ENCODE assay signal across 14 cellular contexts in genomic region chr1:47624531-47624930, GRCh38.
A peak's percentile ranks its signal among the peaks of the same experiment; 100 is the strongest.
DNase-seq lines count a peak whose midpoint lies in the region; ATAC-seq, FAIRE-seq and TF ChIP-seq lines count a peak whose summit lies in the region.
"Had no signal": no experiment of that assay in that cellular context is flagged by ENCODE, and none has a peak within 500 bp of the region (broad histone marks: within the 10 kb centered on the region; RNA-seq: fewer than 3 reads in every experiment).

No MANE protein-coding gene starts in this region.

- H3K4me3 ChIP-seq in OCI-LY3 (ENCODE audit: low read length) (no peak overlapping the region), keratinocyte (ENCODE audit: control insufficient read depth in 2 of 3, extremely low read depth in 1 of 3, insufficient read depth in 2 of 3, low read depth in 1 of 3, low read length in 3 of 3) (no peak overlapping the region), upper lobe of right lung (no peak overlapping the region)
- H3K4me3 ChIP-seq: BLaER1 treated with 17β-estradiol and CSF1 and Interleukin-3, amounts not matched to agents 10 nM and 100 nM; HAP-1; suprapubic skin had no signal

- H3K4me2 ChIP-seq in OCI-LY3 (ENCODE audit: low read length), result no peak overlapping the region
- H3K4me2 ChIP-seq in keratinocyte (ENCODE audit: control insufficient read depth, extremely low read depth, insufficient read depth, low read depth, low read length), result no peak overlapping the region

- H4K20me1 ChIP-seq in OCI-LY3 (ENCODE audit: insufficient read depth, low read length) (no peaks in the 10 kb centered on the region), keratinocyte (ENCODE audit: control insufficient read depth, extremely low read depth, insufficient read depth, low read length) (no peaks in the 10 kb centered on the region)
- H4K20me1 ChIP-seq: BLaER1 treated with 17β-estradiol and CSF1 and Interleukin-3, amounts not matched to agents 10 nM and 100 nM had no signal

- TF ChIP-seq CTCF in OCI-LY3 (IDR thresholded peaks at IDR 0.05; ENCODE audit: low read depth, low read length) (peak; percentile 15), keratinocyte (optimal IDR thresholded peaks at IDR 0.05 in 1 of 3, IDR thresholded peaks at IDR 0.05 in 1 of 3, conservative IDR thresholded peaks at IDR 0.05 in 1 of 3; ENCODE audit: extremely low read depth in 1 of 3, insufficient read depth in 2 of 3, low read length in 3 of 3) (peak; percentile 30 to 60 (median 50)), upper lobe of right lung (IDR thresholded peaks at IDR 0.05) (peak; percentile 25)

- dilution Hi-C loops in keratinocyte (cut with MboI; ENCODE audit: extremely low pct_ligation_motif_present, low sequenced_read_pairs), result no loop called here

- H3K36me3 ChIP-seq in OCI-LY3 (replicated peaks; ENCODE audit: low read depth, low read length) (no peaks in the 10 kb centered on the region), keratinocyte (ENCODE audit: control insufficient read depth in 2 of 2, extremely low read depth in 1 of 2, insufficient read depth in 2 of 2, low read length in 2 of 2) (no peaks in the 10 kb centered on the region), upper lobe of right lung (no peaks in the 10 kb centered on the region)
- H3K36me3 ChIP-seq: BLaER1 treated with 17β-estradiol and CSF1 and Interleukin-3, amounts not matched to agents 10 nM and 100 nM; HAP-1; suprapubic skin had no signal

- H3K27ac ChIP-seq in OCI-LY3 (ENCODE audit: low read length), result no peak overlapping the region
- H3K27ac ChIP-seq in keratinocyte (ENCODE audit: control insufficient read depth, insufficient read depth, low read length), result no peak overlapping the region
- H3K27ac ChIP-seq in upper lobe of right lung, result no peak overlapping the region
- H3K27ac ChIP-seq in substantia nigra (ENCODE audit: low read depth, low read length, poor library complexity, severe bottlenecking), result no peak overlapping the region
- H3K27ac ChIP-seq: BLaER1 treated with 17β-estradiol and CSF1 and Interleukin-3, amounts not matched to agents 10 nM and 100 nM; suprapubic skin had no signal

- peak; percentile 70 for ATAC-seq in upper lobe of right lung
- no peak for ATAC-seq in GM21367 (IDR thresholded peaks at IDR 0.05; ENCODE audit: unreplicated experiment)
- no peak for ATAC-seq in HG02763 (IDR thresholded peaks at IDR 0.05; ENCODE audit: unreplicated experiment)
- ATAC-seq: Right ventricle myocardium inferior had no signal

- H2AFZ ChIP-seq in OCI-LY3 (ENCODE audit: low read depth, low read length) (no peak overlapping the region), keratinocyte (ENCODE audit: control insufficient read depth, low read length) (no peak overlapping the region)

- no peaks in the 10 kb centered on the region for H3K9me1 ChIP-seq in keratinocyte (ENCODE audit: control insufficient read depth, extremely low read depth, insufficient read depth, low read length)

- H3K4me1 ChIP-seq in OCI-LY3 (ENCODE audit: low read length), result no peaks in the 10 kb centered on the region
- H3K4me1 ChIP-seq in keratinocyte (ENCODE audit: control insufficient read depth, extremely low read depth, insufficient read depth, low read length), result no peaks in the 10 kb centered on the region
- no peaks in the 10 kb centered on the region for H3K4me1 ChIP-seq in upper lobe of right lung
- H3K4me1 ChIP-seq: HAP-1, suprapubic skin had no signal

- H3K9me3 ChIP-seq in OCI-LY3 (ENCODE audit: insufficient read depth, low read length) (no peaks in the 10 kb centered on the region), keratinocyte (ENCODE audit: control insufficient read depth, low read depth, low read length) (no peaks in the 10 kb centered on the region), upper lobe of right lung (no peaks in the 10 kb centered on the region)
- H3K9me3 ChIP-seq: BLaER1 treated with 17β-estradiol and CSF1 and Interleukin-3, amounts not matched to agents 10 nM and 100 nM; HAP-1; suprapubic skin had no signal

- DNase-seq in stimulated activated CD4-positive, alpha-beta T cell treated with anti-CD3 and anti-CD28 coated beads, Interleukin-15, amount 100 ng/mL, for 24 hours, result peak; percentile 8
- no peak for DNase-seq in stimulated activated CD4-positive, alpha-beta T cell treated with anti-CD3 and anti-CD28 coated beads, Interleukin-2, amount 100 ng/mL, for 24 hours
- DNase-seq in keratinocyte (ENCODE audit: low read depth, low spot score), result no peak
- no peak for DNase-seq in upper lobe of right lung
- DNase-seq in substantia nigra (lab: John Stamatoyannopoulos, UW), result no peak
- DNase-seq: activated CD4-positive, alpha-beta T cell treated with anti-CD3 and anti-CD28 coated beads, Interleukin-2, amount 50 U/mL, for 4 hours; IMR-90 had no signal

- FAIRE-seq in keratinocyte (lab: Jason Lieb, UNC), result no peak

- no peak overlapping the region for H3K9ac ChIP-seq in OCI-LY3 (ENCODE audit: low read length)
- H3K9ac ChIP-seq in keratinocyte (ENCODE audit: control insufficient read depth, extremely low read depth, insufficient read depth, low read length), result no peak overlapping the region
- H3K9ac ChIP-seq: BLaER1 treated with 17β-estradiol and CSF1 and Interleukin-3, amounts not matched to agents 10 nM and 100 nM had no signal

- no peaks in the 10 kb centered on the region for H3K79me2 ChIP-seq in OCI-LY3 (ENCODE audit: low read length)
- no peaks in the 10 kb centered on the region for H3K79me2 ChIP-seq in keratinocyte (ENCODE audit: control insufficient read depth, insufficient read depth, low read length)

- intact Hi-C loops in upper lobe of right lung (cut with DNase I), result no loop called here

- no peaks in the 10 kb centered on the region for H3K27me3 ChIP-seq in OCI-LY3 (ENCODE audit: low read depth, low read length)
- peaks cover 8% of the 10 kb centered on the region for H3K27me3 ChIP-seq in keratinocyte (ENCODE audit: control insufficient read depth, extremely low read depth, insufficient read depth, low read length)
- H3K27me3 ChIP-seq in upper lobe of right lung, result no peaks in the 10 kb centered on the region
- H3K27me3 ChIP-seq: BLaER1 treated with 17β-estradiol and CSF1 and Interleukin-3, amounts not matched to agents 10 nM and 100 nM; suprapubic skin had no signal
